Comparison of ENCODE assay signal across 8 cellular contexts in genomic region chr4:121189811-121190210, GRCh38. TPM values are rescaled to one million over a fixed set of nuclear protein-coding genes. Genes with fewer than 3 reads are reported as not detected.
DNase-seq lines count a peak whose midpoint lies in the region; ATAC-seq and TF ChIP-seq lines count a peak whose summit lies in the region.

No MANE protein-coding gene starts in this region.

- H3K36me3 ChIP-seq in effector memory CD4-positive, alpha-beta T cell (ENCODE audit: control insufficient read depth, insufficient read depth, low read length) = no peaks in the 10 kb centered on the region
- H3K36me3 ChIP-seq in thyroid gland = no peaks in the 10 kb centered on the region

- H3K27me3 ChIP-seq in effector memory CD4-positive, alpha-beta T cell (replicated peaks; ENCODE audit: control insufficient read depth, insufficient read depth, low read length, poor library complexity, severe bottlenecking) = no peaks in the 10 kb centered on the region
- no peaks in the 10 kb centered on the region for H3K27me3 ChIP-seq in thyroid gland

- ATAC-seq in GM18499 (IDR thresholded peaks at IDR 0.05; ENCODE audit: insufficient read depth, unreplicated experiment) (peak; percentile 84), HG02588 (IDR thresholded peaks at IDR 0.05; ENCODE audit: unreplicated experiment) (peak; percentile 83)

- TF ChIP-seq CTCF in thyroid gland (IDR thresholded peaks at IDR 0.05) = no peak

- H3K9me3 ChIP-seq in effector memory CD4-positive, alpha-beta T cell (ENCODE audit: control insufficient read depth, low read length) = no peaks in the 10 kb centered on the region
- H3K9me3 ChIP-seq in thyroid gland = no peaks in the 10 kb centered on the region

- intact Hi-C loops in thyroid gland (cut with DNase I) = loop anchor here (10.0 kb wide), 1 partner anchor 65 kb away; no protein-coding TSS in a partner anchor

- 15 to 31% methylated on average over 1 of the region's 1 CpG for WGBS in thyroid gland, 2 donors

- peaks cover 28% of the 10 kb centered on the region for H3K4me1 ChIP-seq in effector memory CD4-positive, alpha-beta T cell (ENCODE audit: control insufficient read depth, insufficient read depth, low read length, poor library complexity, severe bottlenecking)
- no peaks in the 10 kb centered on the region for H3K4me1 ChIP-seq in thyroid gland

- peak overlapping the region; percentile 44 for H3K27ac ChIP-seq in effector memory CD4-positive, alpha-beta T cell (ENCODE audit: insufficient read depth, low read length, poor library complexity, severe bottlenecking)
- H3K27ac ChIP-seq in thyroid gland = no peak overlapping the region

- DNase-seq in RPMI8226 (peak; percentile 29), hepatic stellate cell (ENCODE audit: low spot score) (no peak), NOMO-1 treated with DMSO at 0.1 percent for 48 hours (lab: John Stamatoyannopoulos, UW; ENCODE audit: unreplicated experiment) (no peak), thyroid gland (no peak), NCI-H82 treated with DMSO at 0.1 percent for 48 hours (lab: John Stamatoyannopoulos, UW; ENCODE audit: unreplicated experiment) (no peak)
- peak; percentile 3 to 24 (median 18) for DNase-seq in effector memory CD4-positive, alpha-beta T cell

- peak overlapping the region; percentile 37 for H3K4me3 ChIP-seq in effector memory CD4-positive, alpha-beta T cell (ENCODE audit: insufficient read depth, low read depth, low read length, poor library complexity, severe bottlenecking)
- H3K4me3 ChIP-seq in thyroid gland (replicated peaks in 1 of 3) = no peak overlapping the region

- TF ChIP-seq POLR2A in thyroid gland (IDR thresholded peaks at IDR 0.05) = no peak

RNA-seq across cellular contexts. Expression of gene TNIP3, which starts 25.7 kb away (rescaled TPM):
- total RNA-seq in thyroid gland = not detected

Comparison
In these comparisons a context has a peak if more than half of its experiments do, and no peak if none do; other contexts are left out.
1. DNase-seq: peak in RPMI8226 (single experiment) and effector memory CD4-positive, alpha-beta T cell (3 of 3); none in hepatic stellate cell (single experiment), NOMO-1 treated with DMSO at 0.1 percent for 48 hours (single experiment), thyroid gland (0 of 2) and NCI-H82 treated with DMSO at 0.1 percent for 48 hours (single experiment).